15 cellular contexts compared by ENCODE assay signal in the genomic region with DNA sequence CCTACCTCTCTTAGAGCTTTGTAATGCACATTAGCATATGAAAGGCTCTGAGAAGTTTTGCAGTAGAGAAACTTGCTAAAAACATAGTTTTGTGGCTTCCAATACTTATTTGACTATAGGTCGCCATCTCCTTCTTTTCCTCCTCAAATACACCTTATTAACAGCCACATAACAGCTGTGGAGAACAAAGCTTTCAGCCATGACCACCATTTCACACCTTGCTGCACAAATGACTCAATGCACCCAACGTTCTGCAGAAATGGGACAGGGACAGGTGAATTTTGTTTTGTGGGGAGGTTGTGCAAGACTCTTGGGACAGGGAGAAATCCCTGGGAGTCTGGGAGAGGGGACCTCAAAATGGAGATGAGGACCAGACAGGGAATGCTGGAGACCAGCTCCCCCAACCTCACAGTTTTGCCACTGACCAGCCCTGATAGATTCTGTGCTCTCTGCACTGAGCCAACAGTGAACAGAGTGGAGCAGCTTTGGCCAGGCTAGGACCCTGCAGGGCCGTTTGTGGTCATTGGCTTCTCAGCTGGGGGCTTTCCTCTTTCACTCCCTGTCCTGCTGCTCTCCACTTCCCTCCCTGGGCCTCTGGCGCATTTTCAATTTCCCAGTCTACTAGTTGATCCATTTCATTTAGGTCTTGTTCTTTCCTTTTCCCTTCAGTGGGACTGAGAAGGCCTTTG. TPM values are rescaled to one million over a fixed set of nuclear protein-coding genes. Genes with fewer than 3 reads are reported as not detected.
DNase-seq lines count a peak whose midpoint lies in the region; ATAC-seq and TF ChIP-seq lines count a peak whose summit lies in the region.
"Had no signal": no experiment of that assay in that cellular context is flagged by ENCODE, and none has a peak within 500 bp of the region (broad histone marks: within the 10 kb centered on the region; RNA-seq: fewer than 3 reads in every experiment).

No MANE protein-coding gene starts in this region.

- no peak for TF ChIP-seq EP300 in suprapubic skin (IDR thresholded peaks at IDR 0.05)
- no peak for TF ChIP-seq EP300 in upper lobe of left lung (IDR thresholded peaks at IDR 0.05)

- DNase-seq in ascending aorta (ENCODE audit: low spot score in 2 of 2) (no peak), HAP-1 (ENCODE audit: low spot score in 2 of 2) (no peak), suprapubic skin (ENCODE audit: low spot score in 2 of 2) (no peak), upper lobe of left lung (no peak)
- DNase-seq: activated B cell treated with CpG ODN at 0.5 μM for 24 hours; central memory CD4-positive, alpha-beta T cell; NCI-H524 had no signal

- no peak for TF ChIP-seq POLR2A in suprapubic skin (IDR thresholded peaks at IDR 0.05)
- no peak for TF ChIP-seq POLR2A in upper lobe of left lung (IDR thresholded peaks at IDR 0.05)

- WGBS in suprapubic skin, result 50% methylated on average over 4 of the region's 4 CpGs
- WGBS in upper lobe of left lung, 2 donors, result 36 to 71% methylated on average over 4 of the region's 4 CpGs

- H3K9me3 ChIP-seq in ascending aorta (no peaks in the 10 kb centered on the region), HAP-1 (no peaks in the 10 kb centered on the region), suprapubic skin (no peaks in the 10 kb centered on the region), upper lobe of left lung (no peaks in the 10 kb centered on the region)
- H3K9me3 ChIP-seq: esophagus muscularis mucosa, SJSA1 had no signal

- H3K27me3 ChIP-seq in ascending aorta (no peaks in the 10 kb centered on the region), HAP-1 (ENCODE audit: low read depth) (no peaks in the 10 kb centered on the region), suprapubic skin (no peaks in the 10 kb centered on the region), upper lobe of left lung (no peaks in the 10 kb centered on the region)
- H3K27me3 ChIP-seq: esophagus muscularis mucosa, SJSA1 had no signal

- intact Hi-C loops in ascending aorta (cut with DNase I), result no loop called here

- H3K36me3 ChIP-seq in ascending aorta (no peaks in the 10 kb centered on the region), HAP-1 (replicated peaks) (no peaks in the 10 kb centered on the region), suprapubic skin (no peaks in the 10 kb centered on the region), upper lobe of left lung (no peaks in the 10 kb centered on the region)
- H3K36me3 ChIP-seq: esophagus muscularis mucosa, SJSA1 had no signal

- in situ Hi-C loops in HAP-1 (cut with MboI; ENCODE audit: low sequenced_read_pairs), result no loop called here

- no peak overlapping the region for H3K4me3 ChIP-seq in ascending aorta
- no peak overlapping the region for H3K4me3 ChIP-seq in HAP-1
- H3K4me3 ChIP-seq in suprapubic skin, result no peak overlapping the region
- H3K4me3 ChIP-seq in upper lobe of left lung, result no peak overlapping the region
- H3K4me3 ChIP-seq: esophagus muscularis mucosa, SJSA1 had no signal

- H3K4me1 ChIP-seq in ascending aorta, result no peaks in the 10 kb centered on the region
- H3K4me1 ChIP-seq in HAP-1, result no peaks in the 10 kb centered on the region
- no peaks in the 10 kb centered on the region for H3K4me1 ChIP-seq in suprapubic skin
- no peaks in the 10 kb centered on the region for H3K4me1 ChIP-seq in upper lobe of left lung
- H3K4me1 ChIP-seq: esophagus muscularis mucosa, SJSA1 had no signal

- H3K27ac ChIP-seq in ascending aorta, result no peak overlapping the region
- H3K27ac ChIP-seq in suprapubic skin, result no peak overlapping the region
- no peak overlapping the region for H3K27ac ChIP-seq in upper lobe of left lung
- H3K27ac ChIP-seq: esophagus muscularis mucosa, HL-60, SJSA1 had no signal

- TF ChIP-seq CTCF in ascending aorta (IDR thresholded peaks at IDR 0.05), result no peak
- no peak for TF ChIP-seq CTCF in suprapubic skin (IDR thresholded peaks at IDR 0.05)
- no peak for TF ChIP-seq CTCF in upper lobe of left lung (IDR thresholded peaks at IDR 0.05)

- ATAC-seq in GM18517 (IDR thresholded peaks at IDR 0.05; ENCODE audit: unreplicated experiment), result peak; percentile 79
- ATAC-seq in GM19463 (IDR thresholded peaks at IDR 0.05; ENCODE audit: unreplicated experiment), result peak; percentile 86
- ATAC-seq in HG02870 (IDR thresholded peaks at IDR 0.05; ENCODE audit: unreplicated experiment), result peak; percentile 90
- peak; percentile 73 for ATAC-seq in HG03558 (IDR thresholded peaks at IDR 0.05; ENCODE audit: extremely low read depth, unreplicated experiment)
- ATAC-seq in upper lobe of left lung (ENCODE audit: low FRiP score in 2 of 2), result no peak
- ATAC-seq: activated T-helper 17 cell treated with anti-CD3 and anti-CD28 coated beads, Interleukin-2, amount 50 U/mL, for 72 hours had no signal

RNA-seq across cellular contexts. Expression of gene FRMPD3, which starts 16.6 kb away (rescaled TPM):
- 0.64 TPM for total RNA-seq in ascending aorta
- not detected for total RNA-seq in suprapubic skin
- total RNA-seq in upper lobe of left lung, result under 1 TPM; under 0.01 to 0.89 (median 0.28) TPM
- total RNA-seq: activated T-helper 17 cell treated with anti-CD3 and anti-CD28 coated beads, Interleukin-2, amount 50 U/mL, for 72 hours; SJSA1 had no signal

Comparison
In these comparisons a context has a peak if more than half of its experiments do, and no peak if none do; other contexts are left out.
1. ATAC-seq: peak in GM18517 (single experiment), GM19463 (single experiment), HG02870 (single experiment) and HG03558 (single experiment); none in upper lobe of left lung (0 of 2).